8 cellular contexts compared by ENCODE assay signal in the genomic region with DNA sequence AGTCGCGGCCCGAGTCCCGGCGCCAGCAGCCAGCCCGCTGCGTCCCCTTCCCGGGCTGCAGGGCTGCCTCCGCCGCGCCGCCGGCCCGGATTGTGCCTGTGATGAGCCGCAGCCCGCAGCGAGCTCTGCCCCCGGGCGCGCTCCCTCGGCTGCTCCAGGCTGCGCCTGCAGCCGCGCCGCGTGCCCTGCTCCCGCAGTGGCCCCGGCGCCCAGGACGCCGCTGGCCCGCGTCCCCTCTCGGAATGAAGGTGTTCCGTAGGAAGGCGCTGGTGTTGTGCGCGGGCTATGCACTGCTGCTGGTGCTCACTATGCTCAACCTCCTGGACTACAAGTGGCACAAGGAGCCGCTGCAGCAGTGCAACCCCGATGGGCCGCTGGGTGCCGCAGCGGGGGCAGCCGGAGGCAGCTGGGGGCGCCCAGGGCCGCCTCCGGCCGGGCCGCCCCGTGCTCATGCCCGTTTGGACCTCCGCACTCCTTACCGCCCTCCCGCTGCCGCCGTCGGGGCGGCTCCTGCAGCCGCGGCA. TPM values are rescaled to one million over a fixed set of nuclear protein-coding genes. Genes with fewer than 3 reads are reported as not detected.
A peak's percentile ranks its signal among the peaks of the same experiment; 100 is the strongest.
DNase-seq lines count a peak whose midpoint lies in the region; ATAC-seq and TF ChIP-seq lines count a peak whose summit lies in the region.

No MANE protein-coding gene starts in this region.

- H3K4me1 ChIP-seq in urinary bladder (ENCODE audit: insufficient read depth) = no peaks in the 10 kb centered on the region

- H3K4me1 Mint-ChIP-seq in activated CD4-positive, alpha-beta T cell treated with anti-CD3 and anti-CD28 coated beads, Interleukin-2, amount 10 ng/mL, durations not matched to agents 24 days and 14 days = peaks cover 33% of the 10 kb centered on the region
- H3K4me1 Mint-ChIP-seq in nephron = peaks cover 48% of the 10 kb centered on the region

- peak overlapping the region; percentile 89 for H3K4me3 Mint-ChIP-seq in activated CD4-positive, alpha-beta T cell treated with anti-CD3 and anti-CD28 coated beads, Interleukin-2, amount 10 ng/mL, durations not matched to agents 24 days and 14 days
- peak overlapping the region; percentile 73 to 80 (median 80) for H3K4me3 Mint-ChIP-seq in nephron

- H3K27ac ChIP-seq in urinary bladder (ENCODE audit: low read depth) = no peak overlapping the region

- POLR2A ChIA-PET in BJ (lab: Charles Lee) = no interaction called here

- H3K27me3 ChIP-seq in BJ (ENCODE audit: control insufficient read depth, insufficient read depth, low read length) = no peaks in the 10 kb centered on the region; the same call in none of the 2 replicates

- no peaks in the 10 kb centered on the region for H3K9me3 Mint-ChIP-seq in activated CD4-positive, alpha-beta T cell treated with anti-CD3 and anti-CD28 coated beads, Interleukin-2, amount 10 ng/mL, durations not matched to agents 24 days and 14 days
- H3K9me3 Mint-ChIP-seq in nephron = no peaks in the 10 kb centered on the region

- ATAC-seq in GM19043 (IDR thresholded peaks at IDR 0.05; ENCODE audit: low read depth, unreplicated experiment) (peak; percentile 35), HG03521 (IDR thresholded peaks at IDR 0.05; ENCODE audit: unreplicated experiment) (peak; percentile 26)

- TF ChIP-seq CTCF in BJ (IDR thresholded peaks at IDR 0.05; ENCODE audit: insufficient read depth, low read depth, low read length) (no peak), epithelial cell of proximal tubule (conservative IDR thresholded peaks at IDR 0.05; ENCODE audit: low read depth, low read length) (no peak), nephron (IDR thresholded peaks at IDR 0.05; ENCODE audit: unreplicated experiment in 3 of 3) (no peak)

- intact Hi-C loops in activated CD4-positive, alpha-beta T cell treated with anti-CD3 and anti-CD28 coated beads, Interleukin-2, amount 10 ng/mL, durations not matched to agents 24 days and 14 days (cut with micrococcal nuclease) = loop anchor here (1.0 to 10.0 kb wide), 7 partner anchors 60 to 554 kb away; no protein-coding TSS in a partner anchor

- CTCF ChIA-PET in BJ (lab: Yijun Ruan, JAX) = interaction anchor here (0.6 to 2.8 kb wide), 23 partner anchors 11 to 555 kb away, joined by 3 to 15 read pairs (median 3); no protein-coding TSS in a partner anchor

- no peak for DNase-seq in BJ (ENCODE audit: low read depth)
- no peak for DNase-seq in activated CD4-positive, alpha-beta T cell treated with anti-CD3 and anti-CD28 coated beads, Interleukin-2, amount 10 ng/mL, durations not matched to agents 24 days and 14 days
- DNase-seq in epithelial cell of proximal tubule (ENCODE audit: low read depth) = no peak
- no peak for DNase-seq in RKO (ENCODE audit: low spot score)

- H3K27me3 Mint-ChIP-seq in activated CD4-positive, alpha-beta T cell treated with anti-CD3 and anti-CD28 coated beads, Interleukin-2, amount 10 ng/mL, durations not matched to agents 24 days and 14 days = peaks cover 19% of the 10 kb centered on the region
- H3K27me3 Mint-ChIP-seq in nephron (ENCODE audit: low read depth) = peaks cover 38% of the 10 kb centered on the region

- peak overlapping the region; percentile 82 for H3K4me3 ChIP-seq in BJ (ENCODE audit: low read depth, low read length)
- peak overlapping the region; percentile 90 for H3K4me3 ChIP-seq in epithelial cell of proximal tubule (ENCODE audit: low read depth, low read length)
- H3K4me3 ChIP-seq in urinary bladder (ENCODE audit: low read depth, low read length) = peak overlapping the region; percentile 68

- H3K36me3 Mint-ChIP-seq in activated CD4-positive, alpha-beta T cell treated with anti-CD3 and anti-CD28 coated beads, Interleukin-2, amount 10 ng/mL, durations not matched to agents 24 days and 14 days (ENCODE audit: low read depth) = peaks cover 5% of the 10 kb centered on the region
- H3K36me3 Mint-ChIP-seq in nephron (ENCODE audit: low read depth) = peaks cover 16% of the 10 kb centered on the region

- WGBS in urinary bladder = under 1% methylated on average over 60 of the region's 60 CpGs

- H3K27ac Mint-ChIP-seq in activated CD4-positive, alpha-beta T cell treated with anti-CD3 and anti-CD28 coated beads, Interleukin-2, amount 10 ng/mL, durations not matched to agents 24 days and 14 days = no peak overlapping the region
- H3K27ac Mint-ChIP-seq in nephron = peak overlapping the region in 1 of 3 experiments; percentile 32

- H3K36me3 ChIP-seq in BJ (ENCODE audit: control insufficient read depth, insufficient read depth, low read length) = no peaks in the 10 kb centered on the region
- H3K36me3 ChIP-seq in urinary bladder (ENCODE audit: insufficient read depth) = no peaks in the 10 kb centered on the region

RNA-seq across cellular contexts. Expression of a gene that starts 1.2 kb away (rescaled TPM):
- polyA plus RNA-seq in BJ (2011; rRNA removed) = 0.38 and 0.39 TPM in 2 replicates
- 0.41 and 0.43 TPM in 2 replicates for polyA minus RNA-seq in BJ (2011; rRNA and poly(A)+ RNA removed)
- total RNA-seq in activated CD4-positive, alpha-beta T cell treated with anti-CD3 and anti-CD28 coated beads, Interleukin-2, amount 10 ng/mL, durations not matched to agents 24 days and 14 days = 6.1 and 6.4 TPM in 2 replicates
- 1.4 and 2.2 TPM in 2 replicates for total RNA-seq in epithelial cell of proximal tubule
- 18.5 TPM for total RNA-seq in urinary bladder
- polyA plus RNA-seq in urinary bladder = 6.4 TPM
